Comparison of ENCODE assay signal across 14 cellular contexts in genomic region chr16:51243836-51244483, GRCh38.
DNase-seq lines count a peak whose midpoint lies in the region; ATAC-seq and TF ChIP-seq lines count a peak whose summit lies in the region.
"Had no signal": no experiment of that assay in that cellular context is flagged by ENCODE, and none has a peak within 500 bp of the region (broad histone marks: within the 10 kb centered on the region; RNA-seq: fewer than 3 reads in every experiment).

No MANE protein-coding gene starts in this region.

- peak overlapping the region; percentile 93 for H3K27ac Mint-ChIP-seq in nephron progenitor cell
- H3K27ac Mint-ChIP-seq: activated naive CD4-positive, alpha-beta T cell treated with anti-CD3 and anti-CD28 coated beads, Interleukin-2, amount 50 U/mL, for 72 hours; B cell; T-cell had no signal

- no peak for ATAC-seq in HG03095 (IDR thresholded peaks at IDR 0.05; ENCODE audit: unreplicated experiment)
- no peak for ATAC-seq in HG02973 (IDR thresholded peaks at IDR 0.05; ENCODE audit: unreplicated experiment)
- ATAC-seq: activated naive CD4-positive, alpha-beta T cell treated with anti-CD3 and anti-CD28 coated beads, Interleukin-2, amount 50 U/mL, for 72 hours; T-cell had no signal

- H3K27me3 Mint-ChIP-seq in nephron progenitor cell (ENCODE audit: low read depth, poor library complexity), result peaks cover 4% of the 10 kb centered on the region
- H3K27me3 Mint-ChIP-seq: B cell, T-cell had no signal

- TF ChIP-seq CTCF in fibroblast of pulmonary artery (IDR thresholded peaks at IDR 0.05; ENCODE audit: low read length, missing control alignments) (no peak), nephron progenitor cell (IDR thresholded peaks at IDR 0.05) (no peak)

- H3K9me3 Mint-ChIP-seq in nephron progenitor cell, result peaks cover 15% of the 10 kb centered on the region

- H3K4me3 Mint-ChIP-seq in nephron progenitor cell, result peak overlapping the region; percentile 35
- H3K4me3 Mint-ChIP-seq: B cell, T-cell had no signal

- no peak overlapping the region for H3K4me3 ChIP-seq in fibroblast of pulmonary artery (replicated peaks; ENCODE audit: low read depth, low read length)

- peaks cover 24% of the 10 kb centered on the region for H3K36me3 Mint-ChIP-seq in nephron progenitor cell (ENCODE audit: low read depth)
- H3K36me3 Mint-ChIP-seq: T-cell had no signal

- peak; percentile 3 for DNase-seq in GM04503 (ENCODE audit: low read depth)
- DNase-seq in OCI-M1 (lab: John Stamatoyannopoulos, UW), result peak; percentile 6
- DNase-seq in fibroblast of pulmonary artery (ENCODE audit: low read depth), result peak; percentile 7
- no peak for DNase-seq in nephron progenitor cell
- DNase-seq in SK-N-DZ (ENCODE audit: low spot score), result no peak
- DNase-seq in stimulated activated CD4-positive, alpha-beta T cell treated with anti-CD3 and anti-CD28 coated beads, Interleukin-2, amount 100 ng/mL, for 48 hours, result no peak
- DNase-seq: activated CD4-positive, CD25-positive, alpha-beta regulatory T cell; activated CD8-positive, alpha-beta memory T cell treated with anti-CD3 and anti-CD28 coated beads, Interleukin-2, amount 50 U/mL, for 48 hours; DMS79 treated with DMSO at 0.1 percent for 48 hours; T-cell had no signal

- peaks cover 60% of the 10 kb centered on the region for H3K4me1 Mint-ChIP-seq in nephron progenitor cell
- H3K4me1 Mint-ChIP-seq: B cell, T-cell had no signal

Comparison
In these comparisons a context has a peak if more than half of its experiments do, and no peak if none do; other contexts are left out.
1. DNase-seq: peak in GM04503 (single experiment), OCI-M1 (single experiment) and fibroblast of pulmonary artery (single experiment); none in nephron progenitor cell (single experiment), SK-N-DZ (single experiment) and stimulated activated CD4-positive, alpha-beta T cell treated with anti-CD3 and anti-CD28 coated beads, Interleukin-2, amount 100 ng/mL, for 48 hours (0 of 2).